ENCODE assay signal across 9 cellular contexts in the genomic region with DNA sequence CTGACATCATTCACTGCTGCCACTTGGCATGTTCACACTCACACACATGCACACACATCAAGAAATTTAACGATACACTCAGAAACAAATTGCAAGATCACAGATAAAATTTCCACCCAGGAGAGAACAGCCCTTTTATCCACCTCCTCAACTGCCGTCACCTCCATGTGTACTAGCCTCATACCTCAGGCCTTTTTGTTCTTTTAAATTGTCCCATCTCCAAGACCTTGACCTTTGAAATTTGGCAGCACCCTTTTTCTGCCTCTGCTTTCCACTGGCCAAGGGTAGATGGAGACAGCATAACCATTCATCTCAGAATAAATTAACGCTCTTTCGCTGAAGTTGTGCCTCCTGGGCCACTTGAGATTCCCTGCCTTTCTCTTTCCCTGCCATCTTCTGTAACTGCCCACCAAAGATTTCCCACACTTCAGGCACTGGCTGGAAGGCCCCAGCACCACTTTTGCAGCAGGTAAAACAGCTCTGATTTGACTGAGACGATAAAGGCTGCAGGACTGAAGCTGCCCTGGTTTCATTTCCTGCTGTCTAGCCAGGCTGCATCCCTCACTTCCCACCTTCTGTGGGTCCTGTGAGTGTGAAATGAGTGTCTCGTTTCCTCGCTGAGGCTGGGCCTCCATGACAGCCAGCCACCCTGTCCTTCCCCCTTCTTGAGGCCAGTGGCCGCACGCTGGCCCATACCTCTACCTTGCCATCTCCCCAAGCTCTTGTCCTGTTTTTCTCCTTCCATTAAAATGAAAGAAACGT. TPM values are rescaled to one million over a fixed set of nuclear protein-coding genes. Genes with fewer than 3 reads are reported as not detected.
DNase-seq lines count a peak whose midpoint lies in the region; ATAC-seq, FAIRE-seq and TF ChIP-seq lines count a peak whose summit lies in the region.
"Had no signal": no experiment of that assay in that cellular context is flagged by ENCODE, and none has a peak within 500 bp of the region (broad histone marks: within the 10 kb centered on the region; RNA-seq: fewer than 3 reads in every experiment).

No MANE protein-coding gene starts in this region.

- CTCF ChIA-PET in K562 (lab: Yijun Ruan, JAX; ENCODE audit: low intra/inter-chr PET ratio): no interaction called here

- H3K4me2 ChIP-seq in K562 (ENCODE audit: insufficient read depth, low read length): peak overlapping the region; percentile 11

- POLR2A ChIA-PET in K562 (lab: Yijun Ruan, JAX): interaction anchor here (0.5 to 2.6 kb wide), 3 partner anchors 8 to 19 kb away, joined by 3 to 15 read pairs (median 9); no protein-coding TSS in a partner anchor

- H3K9me3 ChIP-seq in K562 (replicated peaks; ENCODE audit: control insufficient read depth, insufficient read depth, low read depth, low read length): no peaks in the 10 kb centered on the region
- no peaks in the 10 kb centered on the region for H3K9me3 ChIP-seq in gastrocnemius medialis
- H3K9me3 ChIP-seq: SJSA1 had no signal

- H3K9ac ChIP-seq in K562 (ENCODE audit: insufficient read depth in 1 of 2, low read depth in 2 of 2, low read length in 2 of 2): peak overlapping the region; percentile 72 to 93

- H4K20me1 ChIP-seq in K562 (replicated peaks; ENCODE audit: control insufficient read depth, insufficient read depth, low read length): no peaks in the 10 kb centered on the region

- H3K9me1 ChIP-seq in K562 (ENCODE audit: control insufficient read depth, insufficient read depth, low read length): no peaks in the 10 kb centered on the region

- no TSS peak for BruUV-seq in K562 (replicated peaks; lab: Mats Ljungman, UMichigan)

- TF ChIP-seq POLR2A in K562 (conservative IDR thresholded peaks at IDR 0.05) (no peak), gastrocnemius medialis (IDR thresholded peaks at IDR 0.05) (no peak)

- peaks cover 85% of the 10 kb centered on the region for H3K79me2 ChIP-seq in K562 (ENCODE audit: control insufficient read depth, insufficient read depth, low read length)

- H3K36me3 ChIP-seq in K562 (ENCODE audit: control insufficient read depth, insufficient read depth, low read length) (peaks cover 13% of the 10 kb centered on the region; the same call in 1 of the 3 replicates), gastrocnemius medialis (no peaks in the 10 kb centered on the region)

- no peak for TF ChIP-seq EP300 in K562 (IDR thresholded peaks at IDR 0.05; ENCODE audit: low read length)

- in situ Hi-C loops in K562 (cut with MboI) (no loop called here), gastrocnemius medialis (cut with MboI; ENCODE audit: low sequenced_read_pairs in 4 of 4) (no loop called here)

- intact Hi-C loops in Right ventricle myocardium inferior (cut with DNase I) (no loop called here), cardiac septum (cut with DNase I) (no loop called here), K562 (cut with micrococcal nuclease) (loop anchor here (2.0 kb wide), 1 partner anchor 171 kb away; no protein-coding TSS in a partner anchor), gastrocnemius medialis (cut with DNase I; ENCODE audit: low total_unique reads) (loop anchor here (5.0 kb wide), 1 partner anchor 61 kb away; no protein-coding TSS in a partner anchor)

- peak overlapping the region; percentile 100; the same call in 2 of the 3 replicates for H3K27ac ChIP-seq in K562 (ENCODE audit: extremely low read depth, low read depth, low read length)
- H3K27ac ChIP-seq in gastrocnemius medialis: peak overlapping the region; percentile 72 to 87 (median 76)

- H3K4me3 ChIP-seq in K562: no peak overlapping the region
- no peak overlapping the region for H3K4me3 ChIP-seq in gastrocnemius medialis
- H3K4me3 ChIP-seq: SJSA1 had no signal

- H3K4me1 ChIP-seq in K562 (replicated peaks in 1 of 2; ENCODE audit: control insufficient read depth in 2 of 2, insufficient read depth in 2 of 2, low read length in 2 of 2): peaks cover 30 to 56% of the 10 kb centered on the region in 2 experiments
- peaks cover 86 to 91% of the 10 kb centered on the region in 2 donors for H3K4me1 ChIP-seq in gastrocnemius medialis

- no peak for TF ChIP-seq RAD21 in K562 (CRISPR knock-in tag; conservative IDR thresholded peaks at IDR 0.05 in 1 of 2, IDR thresholded peaks at IDR 0.05 in 1 of 2)

- H2AFZ ChIP-seq in K562 (ENCODE audit: low read depth, low read length): no peak overlapping the region

- 64% methylated on average over 8 of the region's 10 CpGs for WGBS in K562 (ENCODE audit: insufficient coverage, low coverage, missing lambda C conversion rate)

- FAIRE-seq in K562 (lab: Jason Lieb, UNC) (no peak), D721Med (lab: Jason Lieb, UNC) (no peak)

- no peak for TF ChIP-seq CTCF in K562 (IDR thresholded peaks at IDR 0.05 in 2 of 3, conservative IDR thresholded peaks at IDR 0.05 in 1 of 3; ENCODE audit: insufficient read depth in 2 of 3, low read depth in 1 of 3, low read length in 3 of 3)
- TF ChIP-seq CTCF in gastrocnemius medialis (IDR thresholded peaks at IDR 0.05 in 4 of 5, conservative IDR thresholded peaks at IDR 0.05 in 1 of 5): no peak
- no peak for TF ChIP-seq CTCF in D721Med (IDR thresholded peaks at IDR 0.05; ENCODE audit: insufficient read depth, missing control alignments)

- DNase-seq in Right ventricle myocardium inferior (ENCODE audit: missing footprints) (no peak), cardiac septum (ENCODE audit: low spot score) (no peak), K562 (ENCODE audit: extremely low read depth in 1 of 4, low spot score in 3 of 4) (no peak), gastrocnemius medialis (no peak), D721Med (ENCODE audit: insufficient read length, low spot score) (no peak), NCI-H2196 treated with DMSO at 0.1 percent for 48 hours (lab: John Stamatoyannopoulos, UW; ENCODE audit: unreplicated experiment) (no peak), RKO (ENCODE audit: low spot score) (no peak)

- peak; percentile 69 for ATAC-seq in Right ventricle myocardium inferior
- ATAC-seq in HG03280 (IDR thresholded peaks at IDR 0.05; ENCODE audit: unreplicated experiment): peak; percentile 42
- ATAC-seq in K562: no peak
- peak in 1 of 2 donors; percentile 9 for ATAC-seq in gastrocnemius medialis

- no peaks in the 10 kb centered on the region for H3K27me3 ChIP-seq in K562 (ENCODE audit: control insufficient read depth in 2 of 2, insufficient read depth in 2 of 2, low read length in 2 of 2)
- H3K27me3 ChIP-seq in gastrocnemius medialis: no peaks in the 10 kb centered on the region
- H3K27me3 ChIP-seq: SJSA1 had no signal

TF ChIP-seq in K562, 482 proteins besides CTCF, POLR2A, EP300 and RAD21:
- TF ChIP-seq POLR2G (IDR thresholded peaks at IDR 0.05; ENCODE audit: low read depth, low read length): 0 out of 2 replicates have a peak, but pooled peaks have one; percentile 21
- no peak for TF ChIP-seq KAT2B (IDR thresholded peaks at IDR 0.05; ENCODE audit: low read depth, low read length)
- TF ChIP-seq ARID1B (IDR thresholded peaks at IDR 0.05): no peak

RNA-seq across cellular contexts. Expression of gene MBNL2, which starts 39.3 kb away (rescaled TPM):
- 69.1 TPM for total RNA-seq in Right ventricle myocardium inferior
- total RNA-seq in cardiac septum: 67.6 TPM
- total RNA-seq in K562 (2011; cell fraction: chromatin; rRNA removed; ENCODE audit: low replicate concordance): 15.8 and 50.2 TPM in 2 replicates
- total RNA-seq in K562 (2011; cell fraction: nucleolus; rRNA removed): 6.8 and 9.1 TPM in 2 replicates
- 14.8 and 18.3 TPM in 2 replicates for total RNA-seq in K562 (2011; cell fraction: nucleoplasm; rRNA removed)
- 13.8 and 14.1 TPM in 2 replicates for total RNA-seq in K562 (2014; rRNA removed)
- 22.8 and 26.7 TPM in 2 replicates for total RNA-seq in K562 (2014; rRNA removed; fragmentation: Illumina TruSeq; extraction: Trizol)
- total RNA-seq in K562 (2015; rRNA removed; fragmentation: Illumina TruSeq; extraction: Trizol): 6.3 and 7.5 TPM in 2 replicates
- total RNA-seq in K562 (2021): 22.0 and 24.8 TPM in 2 replicates
- polyA plus RNA-seq in K562 (2011; rRNA removed): 14.7 and 16.8 TPM in 2 replicates
- polyA plus RNA-seq in K562 (2011; cell fraction: cytosol; rRNA removed): 8.7 and 16.4 TPM in 2 replicates
- polyA plus RNA-seq in K562 (2011; cell fraction: nucleus; rRNA removed): 14.1 and 16.0 TPM in 2 replicates
- 7.2 and 20.6 TPM in 2 replicates for polyA plus RNA-seq in K562 (2012)
- 18.2 and 19.6 TPM in 2 replicates for polyA plus RNA-seq in K562 (2014; fragmentation: Illumina TruSeq; extraction: Trizol)
- polyA plus RNA-seq in K562 (2014; fragmentation: Nextera tagmentation; extraction: Ambion mirVana): 10 to 100 TPM in 1 of 2 experiments, 1 to 10 TPM in 1; 7.0 to 10.5 TPM
- polyA plus RNA-seq in K562 (2014; rRNA removed): 9.1 and 11.7 TPM in 2 replicates
- 63.7 and 74.2 TPM in 2 replicates for polyA minus RNA-seq in K562 (2011; rRNA and poly(A)+ RNA removed)
- 18.5 and 23.4 TPM in 2 replicates for polyA minus RNA-seq in K562 (2011; cell fraction: cytosol; rRNA and poly(A)+ RNA removed)
- 16.4 and 39.1 TPM in 2 replicates for polyA minus RNA-seq in K562 (2011; cell fraction: nucleus; rRNA and poly(A)+ RNA removed)
- 10 to 100 TPM; 47.9 to 92.0 (median 71.3) TPM for total RNA-seq in gastrocnemius medialis

Comparison
In these comparisons a context has a peak if more than half of its experiments do, and no peak if none do; other contexts are left out.
1. intact Hi-C loops: an anchor here in K562 (2.0 kb wide) and gastrocnemius medialis (5.0 kb wide); none called in Right ventricle myocardium inferior and cardiac septum.